ENCODE assay signal across 16 cellular contexts in genomic region chr15:41789662-41790061, GRCh38. TPM values are rescaled to one million over a fixed set of nuclear protein-coding genes. Genes with fewer than 3 reads are reported as not detected.
DNase-seq lines count a peak whose midpoint lies in the region; ATAC-seq and TF ChIP-seq lines count a peak whose summit lies in the region.
"Had no signal": no experiment of that assay in that cellular context is flagged by ENCODE, and none has a peak within 500 bp of the region (broad histone marks: within the 10 kb centered on the region; RNA-seq: fewer than 3 reads in every experiment).

No MANE protein-coding gene starts in this region.

- TF ChIP-seq EP300 in esophagus muscularis mucosa (IDR thresholded peaks at IDR 0.05): no peak

- no peak overlapping the region for H3K9ac ChIP-seq in SK-N-MC (ENCODE audit: insufficient read length)

- H3K36me3 ChIP-seq in SK-N-MC (ENCODE audit: insufficient read depth, low read length): no peaks in the 10 kb centered on the region
- no peaks in the 10 kb centered on the region for H3K36me3 ChIP-seq in esophagus muscularis mucosa
- H3K36me3 ChIP-seq: right atrium auricular region had no signal

- no peak overlapping the region for H3K4me3 ChIP-seq in SK-N-MC
- no peak overlapping the region for H3K4me3 ChIP-seq in esophagus muscularis mucosa
- H3K4me3 ChIP-seq: GM12878, right atrium auricular region had no signal

- no peak for TF ChIP-seq POLR2A in esophagus muscularis mucosa (IDR thresholded peaks at IDR 0.05; ENCODE audit: low read depth)

- no peak overlapping the region for H3K4me3 Mint-ChIP-seq in HFFc6
- H3K4me3 Mint-ChIP-seq in stimulated activated naive B cell treated with anti-CD40 and anti-IgM and Interleukin-4, amounts not matched to agents 10 μg/mL and 1 μg/mL and 100 μg/mL, for 72 hours: no peak overlapping the region

- peaks cover 4% of the 10 kb centered on the region; the same call in 1 of the 2 replicates for H3K36me3 Mint-ChIP-seq in HFFc6 (ENCODE audit: low read depth)
- peaks cover 6% of the 10 kb centered on the region in 2 donors for H3K36me3 Mint-ChIP-seq in stimulated activated naive B cell treated with anti-CD40 and anti-IgM and Interleukin-4, amounts not matched to agents 10 μg/mL and 1 μg/mL and 100 μg/mL, for 72 hours
- H3K36me3 Mint-ChIP-seq: activated naive CD4-positive, alpha-beta T cell treated with anti-CD3 and anti-CD28 coated beads, Interleukin-2, amount 50 U/mL, for 72 hours had no signal

- H3K27me3 ChIP-seq in esophagus muscularis mucosa: no peaks in the 10 kb centered on the region
- H3K27me3 ChIP-seq: right atrium auricular region had no signal

- H3K27ac ChIP-seq in SK-N-MC: peak overlapping the region; percentile 9; the same call in 1 of the 2 replicates
- peak overlapping the region; percentile 60 to 73 (median 66) for H3K27ac ChIP-seq in esophagus muscularis mucosa (replicated peaks in 1 of 4)
- H3K27ac ChIP-seq: right atrium auricular region had no signal

- intact Hi-C loops in esophagus muscularis mucosa (cut with DNase I): no loop called here

- H3K9me3 ChIP-seq in SK-N-MC (ENCODE audit: low read depth, low read length): no peaks in the 10 kb centered on the region
- H3K9me3 ChIP-seq in esophagus muscularis mucosa: no peaks in the 10 kb centered on the region
- H3K9me3 ChIP-seq: right atrium auricular region had no signal

- DNase-seq in HFFc6 (no peak), SK-N-MC (ENCODE audit: low read depth, low spot score) (no peak), esophagus muscularis mucosa (ENCODE audit: extremely low spot score) (no peak), NCI-H1092 (lab: John Stamatoyannopoulos, UW) (no peak)
- DNase-seq in stimulated activated naive B cell treated with anti-CD40 and anti-IgM and Interleukin-4, amounts not matched to agents 10 μg/mL and 1 μg/mL and 100 μg/mL, for 72 hours: no peak
- no peak for DNase-seq in stimulated activated CD4-positive, alpha-beta T cell treated with anti-CD3 and anti-CD28 coated beads, Interleukin-12 subunit alpha, Interleukin-12 subunit beta, amount 100 ng/mL, for 4 hours
- DNase-seq: activated CD4-positive, alpha-beta T cell treated with anti-CD3 and anti-CD28 coated beads, Interleukin-2, amount 50 U/mL, for 48 hours; activated T-cell treated with anti-CD3 and anti-CD28 coated beads, Interleukin-2, amount 50 U/mL, for 48 hours; KBM-7; NCI-H1417 treated with DMSO at 0.1 percent for 48 hours; NCI-H2171 treated with DMSO at 0.1 percent for 48 hours had no signal

- H3K27me3 Mint-ChIP-seq in HFFc6 (ENCODE audit: insufficient read depth): no peaks in the 10 kb centered on the region; the same call in 1 of the 2 replicates
- H3K27me3 Mint-ChIP-seq in stimulated activated naive B cell treated with anti-CD40 and anti-IgM and Interleukin-4, amounts not matched to agents 10 μg/mL and 1 μg/mL and 100 μg/mL, for 72 hours: no peaks in the 10 kb centered on the region

- TF ChIP-seq CTCF in HFFc6 (IDR thresholded peaks at IDR 0.05) (no peak), esophagus muscularis mucosa (IDR thresholded peaks at IDR 0.05) (no peak)

- H3K4me1 Mint-ChIP-seq in HFFc6 (ENCODE audit: low read depth): peaks cover 64% of the 10 kb centered on the region
- H3K4me1 Mint-ChIP-seq in stimulated activated naive B cell treated with anti-CD40 and anti-IgM and Interleukin-4, amounts not matched to agents 10 μg/mL and 1 μg/mL and 100 μg/mL, for 72 hours: peaks cover 56 to 61% of the 10 kb centered on the region in 2 donors

- H3K9me3 Mint-ChIP-seq in HFFc6: no peaks in the 10 kb centered on the region
- no peaks in the 10 kb centered on the region for H3K9me3 Mint-ChIP-seq in stimulated activated naive B cell treated with anti-CD40 and anti-IgM and Interleukin-4, amounts not matched to agents 10 μg/mL and 1 μg/mL and 100 μg/mL, for 72 hours
- H3K9me3 Mint-ChIP-seq: activated naive CD4-positive, alpha-beta T cell treated with anti-CD3 and anti-CD28 coated beads, Interleukin-2, amount 50 U/mL, for 72 hours had no signal

- peak overlapping the region; percentile 91 for H3K27ac Mint-ChIP-seq in HFFc6
- peak overlapping the region; percentile 70 for H3K27ac Mint-ChIP-seq in stimulated activated naive B cell treated with anti-CD40 and anti-IgM and Interleukin-4, amounts not matched to agents 10 μg/mL and 1 μg/mL and 100 μg/mL, for 72 hours

- no peak for ATAC-seq in stimulated activated naive B cell treated with anti-CD40 and anti-IgM and Interleukin-4, amounts not matched to agents 10 μg/mL and 1 μg/mL and 100 μg/mL, for 72 hours (replicated peaks)
- ATAC-seq in GM21367 (IDR thresholded peaks at IDR 0.05; ENCODE audit: unreplicated experiment) (no peak), HG03139 (IDR thresholded peaks at IDR 0.05; ENCODE audit: unreplicated experiment) (no peak)
- ATAC-seq: activated naive CD4-positive, alpha-beta T cell treated with anti-CD3 and anti-CD28 coated beads, Interleukin-2, amount 50 U/mL, for 72 hours; GM12878 had no signal

- H3K4me1 ChIP-seq in esophagus muscularis mucosa: peaks cover 46 to 71% (median 53%) of the 10 kb centered on the region in 4 donors

RNA-seq across cellular contexts. Expression of gene MAPKBP1, which starts 15.4 kb away (rescaled TPM):
- 10 to 100 TPM; 15.7 to 22.4 (median 18.1) TPM for total RNA-seq in HFFc6 (2021; fragmentation: NEBNext Ultra II Directional; extraction: Animal tissue kit (Norgen Biotek cat#: 25700))
- 10 to 100 TPM; 18.2 to 54.6 (median 42.9) TPM for total RNA-seq in esophagus muscularis mucosa

RNA-seq across cellular contexts. Expression of gene JMJD7, which starts 38.2 kb away (rescaled TPM):
- 10 to 100 TPM in 1 of 6 experiments, 1 to 10 TPM in 5; 4.9 to 11.0 (median 8.2) TPM for total RNA-seq in HFFc6 (2021; fragmentation: NEBNext Ultra II Directional; extraction: Animal tissue kit (Norgen Biotek cat#: 25700))
- total RNA-seq in esophagus muscularis mucosa: 1 to 10 TPM; 6.2 to 9.6 (median 7.5) TPM

RNA-seq across cellular contexts. Expression of gene PLA2G4B, which starts 49.0 kb away (rescaled TPM):
- total RNA-seq in HFFc6 (2021; fragmentation: NEBNext Ultra II Directional; extraction: Animal tissue kit (Norgen Biotek cat#: 25700)): 1 to 10 TPM; 1.6 to 3.0 (median 2.7) TPM
- total RNA-seq in esophagus muscularis mucosa: 1 to 10 TPM in 3 of 4 donors, under 1 TPM in 1; 0.91 to 6.6 (median 2.5) TPM
